ENCODE assay signal across 34 cellular contexts in genomic region chr4:80165855-80166254, GRCh38. TPM values are rescaled to one million over a fixed set of nuclear protein-coding genes. Genes with fewer than 3 reads are reported as not detected.
"Had no signal": no experiment of that assay in that cellular context is flagged by ENCODE, and none has a peak within 500 bp of the region (broad histone marks: within the 10 kb centered on the region; RNA-seq: fewer than 3 reads in every experiment).

No MANE protein-coding gene starts in this region.

- H3K27me3 Mint-ChIP-seq: activated naive CD8-positive, alpha-beta T cell treated with anti-CD3 and anti-CD28 coated beads, Interleukin-2, amount 50 U/mL, for 24 hours; activated T-cell treated with anti-CD3 and anti-CD28 coated beads, Interleukin-2, amount 50 U/mL, for 24 hours; T-cell had no signal

- H3K36me3 ChIP-seq: adrenal gland, cardiac muscle cell, WERI-Rb-1 had no signal

- ATAC-seq: activated CD4-positive, CD25-positive, alpha-beta regulatory T cell treated with anti-CD3 and anti-CD28 coated beads, Interleukin-2, amount 50 U/mL, for 24 hours; activated naive CD4-positive, alpha-beta T cell treated with anti-CD3 and anti-CD28 coated beads, Interleukin-2, amount 50 U/mL, for 72 hours; activated naive CD8-positive, alpha-beta T cell treated with anti-CD3 and anti-CD28 coated beads, Interleukin-2, amount 50 U/mL, for 24 hours; activated T-cell treated with anti-CD3 and anti-CD28 coated beads, Interleukin-2, amount 50 U/mL, for 72 hours; body of pancreas; esophagus mucosa; T-cell had no signal

- H3K9me3 ChIP-seq: adrenal gland, body of pancreas had no signal

- H3K27me3 ChIP-seq: adrenal gland, body of pancreas, cardiac muscle cell had no signal

- H3K4me3 ChIP-seq: adrenal gland, body of pancreas, cardiac muscle cell, coronary artery, dorsolateral prefrontal cortex had no signal

- H3K4me1 ChIP-seq: adrenal gland, body of pancreas had no signal

- FAIRE-seq: frontal cortex had no signal

- DNase-seq: activated B cell treated with CpG ODN at 0.5 μM for 24 hours; activated CD4-positive, alpha-beta memory T cell treated with anti-CD3 and anti-CD28 coated beads, Interleukin-2, amount 10 ng/mL, durations not matched to agents 7 days and 5 days; activated CD4-positive, alpha-beta T cell treated with anti-CD3 and anti-CD28 coated beads, Interleukin-2, amount 10 ng/mL, durations not matched to agents 24 days and 14 days; activated CD4-positive, alpha-beta T cell treated with anti-CD3 and anti-CD28 coated beads, Interleukin-2, amount 50 U/mL, for 4 hours; activated CD8-positive, alpha-beta memory T cell treated with anti-CD3 and anti-CD28 coated beads, Interleukin-2, amount 50 U/mL, for 48 hours; activated gamma-delta T cell; activated naive CD4-positive, alpha-beta T cell; activated naive CD4-positive, alpha-beta T cell treated with anti-CD3 and anti-CD28 coated beads, Interleukin-2, amount 10 ng/mL, durations not matched to agents 7 days and 5 days; activated naive CD8-positive, alpha-beta T cell treated with anti-CD3 and anti-CD28 coated beads, Interleukin-2, amount 50 U/mL, for 24 hours; activated T-cell treated with anti-CD3 and anti-CD28 coated beads for 4 hours; activated T-cell treated with anti-CD3 and anti-CD28 coated beads, Interleukin-2, amount 50 U/mL, for 24 hours; activated T-cell treated with anti-CD3 and anti-CD28 coated beads, Interleukin-2, amount 50 U/mL, for 72 hours; adrenal gland; amygdala; aorta; body of pancreas; central memory CD4-positive, alpha-beta T cell; dorsolateral prefrontal cortex; effector memory CD4-positive, alpha-beta T cell; endodermal cell; foreskin fibroblast; head of caudate nucleus; SW 1271; T-cell; T1000; WERI-Rb-1 had no signal

- H3K4me3 Mint-ChIP-seq: activated B cell treated with CpG ODN at 0.5 μM for 24 hours; activated CD4-positive, alpha-beta memory T cell treated with anti-CD3 and anti-CD28 coated beads, Interleukin-2, amount 10 ng/mL, durations not matched to agents 7 days and 5 days; activated CD4-positive, alpha-beta T cell treated with anti-CD3 and anti-CD28 coated beads, Interleukin-2, amount 10 ng/mL, durations not matched to agents 24 days and 14 days; activated naive CD4-positive, alpha-beta T cell treated with anti-CD3 and anti-CD28 coated beads, Interleukin-2, amount 10 ng/mL, durations not matched to agents 7 days and 5 days; activated naive CD8-positive, alpha-beta T cell treated with anti-CD3 and anti-CD28 coated beads, Interleukin-2, amount 50 U/mL, for 24 hours; activated T-cell treated with anti-CD3 and anti-CD28 coated beads, Interleukin-2, amount 50 U/mL, for 24 hours; activated T-cell treated with anti-CD3 and anti-CD28 coated beads, Interleukin-2, amount 50 U/mL, for 72 hours; dendritic cell treated with granulocyte-macrophage colony-stimulating factor and Interleukin-4, amounts not matched to agents 40 ng/mL and 50 ng/mL, for 4 days; endodermal cell; T-cell; T-helper 1 cell treated with Interleukin-12 subunit alpha and Interleukin-12 subunit beta and Interleukin-4 antibody, amounts not matched to agents 30 μg/mL and 1 μg/mL, for 36 hours had no signal

- H3K36me3 Mint-ChIP-seq: activated naive CD4-positive, alpha-beta T cell treated with anti-CD3 and anti-CD28 coated beads, Interleukin-2, amount 50 U/mL, for 72 hours; T-cell had no signal

- H3K27ac ChIP-seq: adrenal gland, body of pancreas, cardiac muscle cell, coronary artery, dorsolateral prefrontal cortex, WERI-Rb-1 had no signal

- H3K27ac Mint-ChIP-seq: activated B cell treated with CpG ODN at 0.5 μM for 24 hours; activated CD4-positive, alpha-beta memory T cell treated with anti-CD3 and anti-CD28 coated beads, Interleukin-2, amount 10 ng/mL, durations not matched to agents 7 days and 5 days; activated CD4-positive, alpha-beta T cell treated with anti-CD3 and anti-CD28 coated beads, Interleukin-2, amount 10 ng/mL, durations not matched to agents 24 days and 14 days; activated naive CD4-positive, alpha-beta T cell treated with anti-CD3 and anti-CD28 coated beads, Interleukin-2, amount 10 ng/mL, durations not matched to agents 7 days and 5 days; activated naive CD4-positive, alpha-beta T cell treated with anti-CD3 and anti-CD28 coated beads, Interleukin-2, amount 50 U/mL, for 72 hours; activated naive CD8-positive, alpha-beta T cell treated with anti-CD3 and anti-CD28 coated beads, Interleukin-2, amount 50 U/mL, for 24 hours; activated T-cell treated with anti-CD3 and anti-CD28 coated beads, Interleukin-2, amount 50 U/mL, for 24 hours; activated T-cell treated with anti-CD3 and anti-CD28 coated beads, Interleukin-2, amount 50 U/mL, for 72 hours; dendritic cell treated with granulocyte-macrophage colony-stimulating factor and Interleukin-4, amounts not matched to agents 40 ng/mL and 50 ng/mL, for 4 days; endodermal cell; T-cell; T-helper 1 cell treated with Interleukin-12 subunit alpha and Interleukin-12 subunit beta and Interleukin-4 antibody, amounts not matched to agents 30 μg/mL and 1 μg/mL, for 36 hours had no signal

- H3K9me3 Mint-ChIP-seq: activated B cell treated with CpG ODN at 0.5 μM for 24 hours; activated naive CD4-positive, alpha-beta T cell treated with anti-CD3 and anti-CD28 coated beads, Interleukin-2, amount 50 U/mL, for 72 hours; activated T-cell treated with anti-CD3 and anti-CD28 coated beads, Interleukin-2, amount 50 U/mL, for 24 hours; activated T-cell treated with anti-CD3 and anti-CD28 coated beads, Interleukin-2, amount 50 U/mL, for 72 hours; dendritic cell treated with granulocyte-macrophage colony-stimulating factor and Interleukin-4, amounts not matched to agents 40 ng/mL and 50 ng/mL, for 4 days; endodermal cell; T-cell had no signal

- H3K4me1 Mint-ChIP-seq: endodermal cell had no signal

RNA-seq across cellular contexts. Expression of gene PRDM8, which starts 31.4 kb away (rescaled TPM):
- total RNA-seq: endodermal cell had no signal
